ENCODE assay signal across 1 cellular context in genomic region chr2:73823416-73823815, GRCh38.
TF ChIP-seq lines count a peak whose summit lies in the region.

No MANE protein-coding gene starts in this region.

TF ChIP-seq in GM23338, 12 proteins besides CTCF, POLR2A, EP300 and RAD21 (continued from another document):
- TF ChIP-seq EZH2 (IDR thresholded peaks at IDR 0.05; ENCODE audit: low read depth, unreplicated experiment): no peak
- TF ChIP-seq, protein P1, sequence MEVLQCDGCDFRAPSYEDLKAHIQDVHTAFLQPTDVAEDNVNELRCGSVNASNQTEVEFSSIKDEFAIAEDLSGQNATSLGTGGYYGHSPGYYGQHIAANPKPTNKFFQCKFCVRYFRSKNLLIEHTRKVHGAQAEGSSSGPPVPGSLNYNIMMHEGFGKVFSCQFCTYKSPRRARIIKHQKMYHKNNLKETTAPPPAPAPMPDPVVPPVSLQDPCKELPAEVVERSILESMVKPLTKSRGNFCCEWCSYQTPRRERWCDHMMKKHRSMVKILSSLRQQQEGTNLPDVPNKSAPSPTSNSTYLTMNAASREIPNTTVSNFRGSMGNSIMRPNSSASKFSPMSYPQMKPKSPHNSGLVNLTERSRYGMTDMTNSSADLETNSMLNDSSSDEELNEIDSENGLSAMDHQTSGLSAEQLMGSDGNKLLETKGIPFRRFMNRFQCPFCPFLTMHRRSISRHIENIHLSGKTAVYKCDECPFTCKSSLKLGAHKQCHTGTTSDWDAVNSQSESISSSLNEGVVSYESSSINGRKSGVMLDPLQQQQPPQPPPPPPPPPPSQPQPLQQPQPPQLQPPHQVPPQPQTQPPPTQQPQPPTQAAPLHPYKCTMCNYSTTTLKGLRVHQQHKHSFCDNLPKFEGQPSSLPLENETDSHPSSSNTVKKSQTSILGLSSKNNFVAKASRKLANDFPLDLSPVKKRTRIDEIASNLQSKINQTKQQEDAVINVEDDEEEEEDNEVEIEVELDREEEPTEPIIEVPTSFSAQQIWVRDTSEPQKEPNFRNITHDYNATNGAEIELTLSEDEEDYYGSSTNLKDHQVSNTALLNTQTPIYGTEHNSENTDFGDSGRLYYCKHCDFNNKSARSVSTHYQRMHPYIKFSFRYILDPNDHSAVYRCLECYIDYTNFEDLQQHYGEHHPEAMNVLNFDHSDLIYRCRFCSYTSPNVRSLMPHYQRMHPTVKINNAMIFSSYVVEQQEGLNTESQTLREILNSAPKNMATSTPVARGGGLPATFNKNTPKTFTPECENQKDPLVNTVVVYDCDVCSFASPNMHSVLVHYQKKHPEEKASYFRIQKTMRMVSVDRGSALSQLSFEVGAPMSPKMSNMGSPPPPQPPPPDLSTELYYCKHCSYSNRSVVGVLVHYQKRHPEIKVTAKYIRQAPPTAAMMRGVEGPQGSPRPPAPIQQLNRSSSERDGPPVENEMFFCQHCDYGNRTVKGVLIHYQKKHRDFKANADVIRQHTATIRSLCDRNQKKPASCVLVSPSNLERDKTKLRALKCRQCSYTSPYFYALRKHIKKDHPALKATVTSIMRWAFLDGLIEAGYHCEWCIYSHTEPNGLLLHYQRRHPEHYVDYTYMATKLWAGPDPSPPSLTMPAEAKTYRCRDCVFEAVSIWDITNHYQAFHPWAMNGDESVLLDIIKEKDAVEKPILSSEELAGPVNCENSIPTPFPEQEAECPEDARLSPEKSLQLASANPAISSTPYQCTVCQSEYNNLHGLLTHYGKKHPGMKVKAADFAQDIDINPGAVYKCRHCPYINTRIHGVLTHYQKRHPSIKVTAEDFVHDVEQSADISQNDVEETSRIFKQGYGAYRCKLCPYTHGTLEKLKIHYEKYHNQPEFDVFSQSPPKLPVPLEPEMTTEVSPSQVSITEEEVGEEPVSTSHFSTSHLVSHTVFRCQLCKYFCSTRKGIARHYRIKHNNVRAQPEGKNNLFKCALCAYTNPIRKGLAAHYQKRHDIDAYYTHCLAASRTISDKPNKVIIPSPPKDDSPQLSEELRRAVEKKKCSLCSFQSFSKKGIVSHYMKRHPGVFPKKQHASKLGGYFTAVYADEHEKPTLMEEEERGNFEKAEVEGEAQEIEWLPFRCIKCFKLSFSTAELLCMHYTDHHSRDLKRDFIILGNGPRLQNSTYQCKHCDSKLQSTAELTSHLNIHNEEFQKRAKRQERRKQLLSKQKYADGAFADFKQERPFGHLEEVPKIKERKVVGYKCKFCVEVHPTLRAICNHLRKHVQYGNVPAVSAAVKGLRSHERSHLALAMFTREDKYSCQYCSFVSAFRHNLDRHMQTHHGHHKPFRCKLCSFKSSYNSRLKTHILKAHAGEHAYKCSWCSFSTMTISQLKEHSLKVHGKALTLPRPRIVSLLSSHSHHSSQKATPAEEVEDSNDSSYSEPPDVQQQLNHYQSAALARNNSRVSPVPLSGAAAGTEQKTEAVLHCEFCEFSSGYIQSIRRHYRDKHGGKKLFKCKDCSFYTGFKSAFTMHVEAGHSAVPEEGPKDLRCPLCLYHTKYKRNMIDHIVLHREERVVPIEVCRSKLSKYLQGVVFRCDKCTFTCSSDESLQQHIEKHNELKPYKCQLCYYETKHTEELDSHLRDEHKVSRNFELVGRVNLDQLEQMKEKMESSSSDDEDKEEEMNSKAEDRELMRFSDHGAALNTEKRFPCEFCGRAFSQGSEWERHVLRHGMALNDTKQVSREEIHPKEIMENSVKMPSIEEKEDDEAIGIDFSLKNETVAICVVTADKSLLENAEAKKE (CRISPR knock-in tag; IDR thresholded peaks at IDR 0.05): no peak
- TF ChIP-seq ZNF331 (CRISPR knock-in tag; IDR thresholded peaks at IDR 0.05; ENCODE audit: low read depth): no peak
- TF ChIP-seq JUNB (IDR thresholded peaks at IDR 0.05; ENCODE audit: unreplicated experiment): no peak
- no peak for TF ChIP-seq ZNF114 (CRISPR knock-in tag; IDR thresholded peaks at IDR 0.05)
